1 cellular context compared by ENCODE assay signal in the genomic region with DNA sequence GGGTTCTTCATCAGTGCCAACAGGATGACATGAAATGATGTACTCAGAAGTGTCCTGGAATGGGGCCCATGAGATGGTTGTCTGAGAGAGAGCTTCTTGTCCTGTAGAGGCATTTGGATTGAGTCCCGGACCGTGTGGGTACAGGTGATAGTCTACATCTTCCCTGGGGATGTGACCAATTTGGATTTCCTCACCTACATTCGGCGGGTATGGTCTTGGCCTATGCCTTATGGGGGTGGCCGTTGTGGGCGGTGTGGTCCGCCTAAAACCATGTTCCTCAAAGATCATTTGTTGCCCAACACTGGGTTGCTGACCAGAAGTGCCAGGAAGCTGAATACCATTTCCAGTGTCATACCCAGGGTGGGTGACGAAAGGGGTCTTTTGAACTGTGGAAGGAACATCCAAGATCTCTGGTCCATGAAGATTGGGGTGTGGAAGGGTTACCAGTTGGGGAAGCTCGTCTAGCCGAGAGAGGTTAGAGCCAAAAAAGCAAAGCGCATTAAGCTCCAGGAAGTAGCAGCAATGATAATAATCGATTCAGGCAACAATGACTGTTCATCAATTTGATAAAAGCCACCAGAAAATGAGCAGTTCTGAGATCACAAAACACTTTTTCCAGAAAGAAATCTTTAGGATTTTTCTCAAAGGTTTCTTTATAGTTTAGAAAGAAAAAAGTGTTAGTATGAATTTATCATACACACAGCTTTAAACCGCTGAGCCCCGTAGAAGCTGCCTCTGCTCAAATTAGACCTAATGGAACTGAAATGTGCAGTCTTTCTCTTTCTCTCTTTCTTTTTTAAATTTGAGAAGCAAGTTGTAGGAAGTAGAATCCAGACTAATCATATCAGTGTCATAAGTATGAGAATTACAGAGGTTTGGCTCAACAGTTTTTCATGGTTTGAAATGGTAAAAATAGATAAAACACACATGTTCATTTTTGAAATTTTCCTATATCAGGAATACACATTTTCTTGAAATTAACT.
TF ChIP-seq lines count a peak whose summit lies in the region.

No MANE protein-coding gene starts in this region.

TF ChIP-seq in HepG2, 621 proteins besides CTCF, POLR2A, EP300 and RAD21 (continued from another document and continues in another):
- TF ChIP-seq, protein P1, sequence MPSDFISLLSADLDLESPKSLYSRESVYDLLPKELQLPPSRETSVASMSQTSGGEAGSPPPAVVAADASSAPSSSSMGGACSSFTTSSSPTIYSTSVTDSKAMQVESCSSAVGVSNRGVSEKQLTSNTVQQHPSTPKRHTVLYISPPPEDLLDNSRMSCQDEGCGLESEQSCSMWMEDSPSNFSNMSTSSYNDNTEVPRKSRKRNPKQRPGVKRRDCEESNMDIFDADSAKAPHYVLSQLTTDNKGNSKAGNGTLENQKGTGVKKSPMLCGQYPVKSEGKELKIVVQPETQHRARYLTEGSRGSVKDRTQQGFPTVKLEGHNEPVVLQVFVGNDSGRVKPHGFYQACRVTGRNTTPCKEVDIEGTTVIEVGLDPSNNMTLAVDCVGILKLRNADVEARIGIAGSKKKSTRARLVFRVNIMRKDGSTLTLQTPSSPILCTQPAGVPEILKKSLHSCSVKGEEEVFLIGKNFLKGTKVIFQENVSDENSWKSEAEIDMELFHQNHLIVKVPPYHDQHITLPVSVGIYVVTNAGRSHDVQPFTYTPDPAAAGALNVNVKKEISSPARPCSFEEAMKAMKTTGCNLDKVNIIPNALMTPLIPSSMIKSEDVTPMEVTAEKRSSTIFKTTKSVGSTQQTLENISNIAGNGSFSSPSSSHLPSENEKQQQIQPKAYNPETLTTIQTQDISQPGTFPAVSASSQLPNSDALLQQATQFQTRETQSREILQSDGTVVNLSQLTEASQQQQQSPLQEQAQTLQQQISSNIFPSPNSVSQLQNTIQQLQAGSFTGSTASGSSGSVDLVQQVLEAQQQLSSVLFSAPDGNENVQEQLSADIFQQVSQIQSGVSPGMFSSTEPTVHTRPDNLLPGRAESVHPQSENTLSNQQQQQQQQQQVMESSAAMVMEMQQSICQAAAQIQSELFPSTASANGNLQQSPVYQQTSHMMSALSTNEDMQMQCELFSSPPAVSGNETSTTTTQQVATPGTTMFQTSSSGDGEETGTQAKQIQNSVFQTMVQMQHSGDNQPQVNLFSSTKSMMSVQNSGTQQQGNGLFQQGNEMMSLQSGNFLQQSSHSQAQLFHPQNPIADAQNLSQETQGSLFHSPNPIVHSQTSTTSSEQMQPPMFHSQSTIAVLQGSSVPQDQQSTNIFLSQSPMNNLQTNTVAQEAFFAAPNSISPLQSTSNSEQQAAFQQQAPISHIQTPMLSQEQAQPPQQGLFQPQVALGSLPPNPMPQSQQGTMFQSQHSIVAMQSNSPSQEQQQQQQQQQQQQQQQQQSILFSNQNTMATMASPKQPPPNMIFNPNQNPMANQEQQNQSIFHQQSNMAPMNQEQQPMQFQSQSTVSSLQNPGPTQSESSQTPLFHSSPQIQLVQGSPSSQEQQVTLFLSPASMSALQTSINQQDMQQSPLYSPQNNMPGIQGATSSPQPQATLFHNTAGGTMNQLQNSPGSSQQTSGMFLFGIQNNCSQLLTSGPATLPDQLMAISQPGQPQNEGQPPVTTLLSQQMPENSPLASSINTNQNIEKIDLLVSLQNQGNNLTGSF (CRISPR knock-in tag; IDR thresholded peaks at IDR 0.05) = peak; percentile 61; the same call in 1 of the 2 replicates
- TF ChIP-seq NR1H2 (CRISPR knock-in tag; IDR thresholded peaks at IDR 0.05; ENCODE audit: borderline replicate concordance, low read depth) (0 out of 2 replicates have a peak, but pooled peaks have one; percentile 22), ZNF737 (CRISPR knock-in tag; IDR thresholded peaks at IDR 0.05; ENCODE audit: borderline replicate concordance) (0 out of 2 replicates have a peak, but pooled peaks have one; percentile 40), MEIS2 (CRISPR knock-in tag; IDR thresholded peaks at IDR 0.05) (peak; percentile 50; the same call in 1 of the 2 replicates), TEAD3 (CRISPR knock-in tag; optimal IDR thresholded peaks at IDR 0.05; ENCODE audit: borderline replicate concordance) (no peak), ZBTB7A (CRISPR knock-in tag; IDR thresholded peaks at IDR 0.05) (0 out of 2 replicates have a peak, but pooled peaks have one; percentile 22), CREB1 (IDR thresholded peaks at IDR 0.05) (no peak), CREB1 (CRISPR knock-in tag; IDR thresholded peaks at IDR 0.05) (peak; percentile 19; the same call in 1 of the 2 replicates), ZNF468 (CRISPR knock-in tag; IDR thresholded peaks at IDR 0.05) (no peak), POLR2AphosphoS2 (IDR thresholded peaks at IDR 0.05; ENCODE audit: low read depth, low read length) (peak; percentile 46; the same call in 1 of the 2 replicates), RBM22 (optimal IDR thresholded peaks at IDR 0.05; ENCODE audit: low read length) (peak; percentile 99), ZNF350 (CRISPR knock-in tag; IDR thresholded peaks at IDR 0.05; ENCODE audit: borderline replicate concordance, low read depth) (0 out of 2 replicates have a peak, but pooled peaks have one; percentile 17)
- TF ChIP-seq, protein P2, sequence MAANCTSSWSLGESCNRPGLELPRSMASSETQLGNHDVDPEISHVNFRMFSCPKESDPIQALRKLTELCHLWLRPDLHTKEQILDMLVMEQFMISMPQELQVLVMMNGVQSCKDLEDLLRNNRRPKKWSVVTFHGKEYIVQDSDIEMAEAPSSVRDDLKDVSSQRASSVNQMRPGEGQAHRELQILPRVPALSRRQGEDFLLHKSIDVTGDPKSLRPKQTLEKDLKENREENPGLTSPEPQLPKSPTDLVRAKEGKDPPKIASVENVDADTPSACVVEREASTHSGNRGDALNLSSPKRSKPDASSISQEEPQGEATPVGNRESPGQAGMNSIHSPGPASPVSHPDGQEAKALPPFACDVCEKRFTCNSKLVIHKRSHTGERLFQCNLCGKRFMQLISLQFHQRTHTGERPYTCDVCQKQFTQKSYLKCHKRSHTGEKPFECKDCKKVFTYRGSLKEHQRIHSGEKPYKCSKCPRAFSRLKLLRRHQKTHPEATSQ (CRISPR knock-in tag; IDR thresholded peaks at IDR 0.05; ENCODE audit: borderline replicate concordance) = no peak
- TF ChIP-seq, protein P3, sequence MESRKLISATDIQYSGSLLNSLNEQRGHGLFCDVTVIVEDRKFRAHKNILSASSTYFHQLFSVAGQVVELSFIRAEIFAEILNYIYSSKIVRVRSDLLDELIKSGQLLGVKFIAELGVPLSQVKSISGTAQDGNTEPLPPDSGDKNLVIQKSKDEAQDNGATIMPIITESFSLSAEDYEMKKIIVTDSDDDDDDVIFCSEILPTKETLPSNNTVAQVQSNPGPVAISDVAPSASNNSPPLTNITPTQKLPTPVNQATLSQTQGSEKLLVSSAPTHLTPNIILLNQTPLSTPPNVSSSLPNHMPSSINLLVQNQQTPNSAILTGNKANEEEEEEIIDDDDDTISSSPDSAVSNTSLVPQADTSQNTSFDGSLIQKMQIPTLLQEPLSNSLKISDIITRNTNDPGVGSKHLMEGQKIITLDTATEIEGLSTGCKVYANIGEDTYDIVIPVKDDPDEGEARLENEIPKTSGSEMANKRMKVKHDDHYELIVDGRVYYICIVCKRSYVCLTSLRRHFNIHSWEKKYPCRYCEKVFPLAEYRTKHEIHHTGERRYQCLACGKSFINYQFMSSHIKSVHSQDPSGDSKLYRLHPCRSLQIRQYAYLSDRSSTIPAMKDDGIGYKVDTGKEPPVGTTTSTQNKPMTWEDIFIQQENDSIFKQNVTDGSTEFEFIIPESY (CRISPR knock-in tag; IDR thresholded peaks at IDR 0.05) = peak; percentile 23; the same call in 1 of the 2 replicates
- TF ChIP-seq, protein P4, sequence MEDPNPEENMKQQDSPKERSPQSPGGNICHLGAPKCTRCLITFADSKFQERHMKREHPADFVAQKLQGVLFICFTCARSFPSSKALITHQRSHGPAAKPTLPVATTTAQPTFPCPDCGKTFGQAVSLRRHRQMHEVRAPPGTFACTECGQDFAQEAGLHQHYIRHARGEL (CRISPR knock-in tag; IDR thresholded peaks at IDR 0.05) = no peak
- TF ChIP-seq, protein P5, sequence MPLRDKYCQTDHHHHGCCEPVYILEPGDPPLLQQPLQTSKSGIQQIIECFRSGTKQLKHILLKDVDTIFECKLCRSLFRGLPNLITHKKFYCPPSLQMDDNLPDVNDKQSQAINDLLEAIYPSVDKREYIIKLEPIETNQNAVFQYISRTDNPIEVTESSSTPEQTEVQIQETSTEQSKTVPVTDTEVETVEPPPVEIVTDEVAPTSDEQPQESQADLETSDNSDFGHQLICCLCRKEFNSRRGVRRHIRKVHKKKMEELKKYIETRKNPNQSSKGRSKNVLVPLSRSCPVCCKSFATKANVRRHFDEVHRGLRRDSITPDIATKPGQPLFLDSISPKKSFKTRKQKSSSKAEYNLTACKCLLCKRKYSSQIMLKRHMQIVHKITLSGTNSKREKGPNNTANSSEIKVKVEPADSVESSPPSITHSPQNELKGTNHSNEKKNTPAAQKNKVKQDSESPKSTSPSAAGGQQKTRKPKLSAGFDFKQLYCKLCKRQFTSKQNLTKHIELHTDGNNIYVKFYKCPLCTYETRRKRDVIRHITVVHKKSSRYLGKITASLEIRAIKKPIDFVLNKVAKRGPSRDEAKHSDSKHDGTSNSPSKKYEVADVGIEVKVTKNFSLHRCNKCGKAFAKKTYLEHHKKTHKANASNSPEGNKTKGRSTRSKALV (CRISPR knock-in tag; IDR thresholded peaks at IDR 0.05) = 0 out of 2 replicates have a peak, but pooled peaks have one; percentile 50
- TF ChIP-seq, protein P6, sequence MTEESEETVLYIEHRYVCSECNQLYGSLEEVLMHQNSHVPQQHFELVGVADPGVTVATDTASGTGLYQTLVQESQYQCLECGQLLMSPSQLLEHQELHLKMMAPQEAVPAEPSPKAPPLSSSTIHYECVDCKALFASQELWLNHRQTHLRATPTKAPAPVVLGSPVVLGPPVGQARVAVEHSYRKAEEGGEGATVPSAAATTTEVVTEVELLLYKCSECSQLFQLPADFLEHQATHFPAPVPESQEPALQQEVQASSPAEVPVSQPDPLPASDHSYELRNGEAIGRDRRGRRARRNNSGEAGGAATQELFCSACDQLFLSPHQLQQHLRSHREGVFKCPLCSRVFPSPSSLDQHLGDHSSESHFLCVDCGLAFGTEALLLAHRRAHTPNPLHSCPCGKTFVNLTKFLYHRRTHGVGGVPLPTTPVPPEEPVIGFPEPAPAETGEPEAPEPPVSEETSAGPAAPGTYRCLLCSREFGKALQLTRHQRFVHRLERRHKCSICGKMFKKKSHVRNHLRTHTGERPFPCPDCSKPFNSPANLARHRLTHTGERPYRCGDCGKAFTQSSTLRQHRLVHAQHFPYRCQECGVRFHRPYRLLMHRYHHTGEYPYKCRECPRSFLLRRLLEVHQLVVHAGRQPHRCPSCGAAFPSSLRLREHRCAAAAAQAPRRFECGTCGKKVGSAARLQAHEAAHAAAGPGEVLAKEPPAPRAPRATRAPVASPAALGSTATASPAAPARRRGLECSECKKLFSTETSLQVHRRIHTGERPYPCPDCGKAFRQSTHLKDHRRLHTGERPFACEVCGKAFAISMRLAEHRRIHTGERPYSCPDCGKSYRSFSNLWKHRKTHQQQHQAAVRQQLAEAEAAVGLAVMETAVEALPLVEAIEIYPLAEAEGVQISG (CRISPR knock-in tag; IDR thresholded peaks at IDR 0.05) = 0 out of 2 replicates have a peak, but pooled peaks have one; percentile 17
- TF ChIP-seq, protein P7, sequence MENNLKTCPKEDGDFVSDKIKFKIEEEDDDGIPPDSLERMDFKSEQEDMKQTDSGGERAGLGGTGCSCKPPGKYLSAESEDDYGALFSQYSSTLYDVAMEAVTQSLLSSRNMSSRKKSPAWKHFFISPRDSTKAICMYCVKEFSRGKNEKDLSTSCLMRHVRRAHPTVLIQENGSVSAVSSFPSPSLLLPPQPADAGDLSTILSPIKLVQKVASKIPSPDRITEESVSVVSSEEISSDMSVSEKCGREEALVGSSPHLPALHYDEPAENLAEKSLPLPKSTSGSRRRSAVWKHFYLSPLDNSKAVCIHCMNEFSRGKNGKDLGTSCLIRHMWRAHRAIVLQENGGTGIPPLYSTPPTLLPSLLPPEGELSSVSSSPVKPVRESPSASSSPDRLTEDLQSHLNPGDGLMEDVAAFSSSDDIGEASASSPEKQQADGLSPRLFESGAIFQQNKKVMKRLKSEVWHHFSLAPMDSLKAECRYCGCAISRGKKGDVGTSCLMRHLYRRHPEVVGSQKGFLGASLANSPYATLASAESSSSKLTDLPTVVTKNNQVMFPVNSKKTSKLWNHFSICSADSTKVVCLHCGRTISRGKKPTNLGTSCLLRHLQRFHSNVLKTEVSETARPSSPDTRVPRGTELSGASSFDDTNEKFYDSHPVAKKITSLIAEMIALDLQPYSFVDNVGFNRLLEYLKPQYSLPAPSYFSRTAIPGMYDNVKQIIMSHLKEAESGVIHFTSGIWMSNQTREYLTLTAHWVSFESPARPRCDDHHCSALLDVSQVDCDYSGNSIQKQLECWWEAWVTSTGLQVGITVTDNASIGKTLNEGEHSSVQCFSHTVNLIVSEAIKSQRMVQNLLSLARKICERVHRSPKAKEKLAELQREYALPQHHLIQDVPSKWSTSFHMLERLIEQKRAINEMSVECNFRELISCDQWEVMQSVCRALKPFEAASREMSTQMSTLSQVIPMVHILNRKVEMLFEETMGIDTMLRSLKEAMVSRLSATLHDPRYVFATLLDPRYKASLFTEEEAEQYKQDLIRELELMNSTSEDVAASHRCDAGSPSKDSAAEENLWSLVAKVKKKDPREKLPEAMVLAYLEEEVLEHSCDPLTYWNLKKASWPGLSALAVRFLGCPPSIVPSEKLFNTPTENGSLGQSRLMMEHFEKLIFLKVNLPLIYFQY (CRISPR knock-in tag; IDR thresholded peaks at IDR 0.05; ENCODE audit: borderline replicate concordance) = no peak
- TF ChIP-seq, protein P8, sequence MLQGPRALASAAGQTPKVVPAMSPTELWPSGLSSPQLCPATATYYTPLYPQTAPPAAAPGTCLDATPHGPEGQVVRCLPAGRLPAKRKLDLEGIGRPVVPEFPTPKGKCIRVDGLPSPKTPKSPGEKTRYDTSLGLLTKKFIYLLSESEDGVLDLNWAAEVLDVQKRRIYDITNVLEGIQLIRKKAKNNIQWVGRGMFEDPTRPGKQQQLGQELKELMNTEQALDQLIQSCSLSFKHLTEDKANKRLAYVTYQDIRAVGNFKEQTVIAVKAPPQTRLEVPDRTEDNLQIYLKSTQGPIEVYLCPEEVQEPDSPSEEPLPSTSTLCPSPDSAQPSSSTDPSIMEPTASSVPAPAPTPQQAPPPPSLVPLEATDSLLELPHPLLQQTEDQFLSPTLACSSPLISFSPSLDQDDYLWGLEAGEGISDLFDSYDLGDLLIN (CRISPR knock-in tag; IDR thresholded peaks at IDR 0.05; ENCODE audit: borderline replicate concordance) = 0 out of 2 replicates have a peak, but pooled peaks have one; percentile 32
